10 cellular contexts compared by ENCODE assay signal in genomic region chr9:21233258-21233657, GRCh38. TPM values are rescaled to one million over a fixed set of nuclear protein-coding genes. Genes with fewer than 3 reads are reported as not detected.
"Had no signal": no experiment of that assay in that cellular context is flagged by ENCODE, and none has a peak within 500 bp of the region (broad histone marks: within the 10 kb centered on the region; RNA-seq: fewer than 3 reads in every experiment).

No MANE protein-coding gene starts in this region.

- H3K4me3 ChIP-seq: GM23338, HAP-1 had no signal

- H3K4me1 Mint-ChIP-seq: GM23338 had no signal

- H3K9me3 Mint-ChIP-seq: GM23338, HFFc6, IgD-negative memory B cell had no signal

- H3K9me3 ChIP-seq: HAP-1 had no signal

- H3K27ac ChIP-seq: HL-60 had no signal

- ATAC-seq: GM23338, HCT116, HepG2 had no signal

- H3K4me3 Mint-ChIP-seq: GM23338, HFFc6, IgD-negative memory B cell had no signal

- H3K36me3 ChIP-seq: HAP-1 had no signal

- H3K27ac Mint-ChIP-seq: GM23338, HFFc6, IgD-negative memory B cell had no signal

- H3K36me3 Mint-ChIP-seq: IgD-negative memory B cell had no signal

- H3K4me2 ChIP-seq: GM23338 had no signal

- DNase-seq: H7, HFFc6 had no signal

- H2AFZ ChIP-seq: GM23338 had no signal

- FAIRE-seq: HepG2 had no signal

- H3K4me1 ChIP-seq: HAP-1 had no signal

RNA-seq across cellular contexts. Expression of gene IFNA17, which starts 5.2 kb away (rescaled TPM):
- total RNA-seq: GM23338, H4, H7, HepG2, HFFc6, HT1080 had no signal
- polyA plus RNA-seq: GM23338, HepG2, IgD-negative memory B cell had no signal

RNA-seq across cellular contexts. Expression of gene IFNA14, which starts 6.5 kb away (rescaled TPM):
- total RNA-seq: GM23338, H4, H7, HepG2, HFFc6, HT1080 had no signal
- polyA plus RNA-seq: GM23338, HepG2, IgD-negative memory B cell had no signal

RNA-seq across cellular contexts. Expression of gene IFNA16, which starts 16.1 kb away (rescaled TPM):
- total RNA-seq: GM23338, H4, H7, HepG2, HFFc6, HT1080 had no signal
- polyA plus RNA-seq: GM23338, HepG2, IgD-negative memory B cell had no signal

RNA-seq across cellular contexts. Expression of gene IFNA10, which starts 26.3 kb away (rescaled TPM):
- total RNA-seq: GM23338, H4, H7, HepG2, HFFc6, HT1080 had no signal
- polyA plus RNA-seq: GM23338, HepG2, IgD-negative memory B cell had no signal

RNA-seq across cellular contexts. Expression of gene IFNA7, which starts 31.3 kb away (rescaled TPM):
- total RNA-seq: GM23338, H4, H7, HepG2, HFFc6, HT1080 had no signal
- polyA plus RNA-seq: GM23338, HepG2, IgD-negative memory B cell had no signal
